In genomic region chr16:73047536-73048291, GRCh38 we compare ENCODE assay signal across 7 cellular contexts. TPM values are rescaled to one million over a fixed set of nuclear protein-coding genes. Genes with fewer than 3 reads are reported as not detected.
DNase-seq lines count a peak whose midpoint lies in the region; ATAC-seq and TF ChIP-seq lines count a peak whose summit lies in the region.

TSS of gene ZFHX3 (minus strand) at chr16:73048128. CDS start at chr16:72960145, 87,983 bp downstream.

- H3K27me3 ChIP-seq in suprapubic skin = no peaks in the 10 kb centered on the region

- peak within 1 kb of the TSS; percentile 18 to 71 (median 45) for H3K4me3 Mint-ChIP-seq in T-cell

- H3K27ac ChIP-seq in suprapubic skin = peak within 1 kb of the TSS; percentile 95

- H3K27me3 Mint-ChIP-seq in T-cell = peaks cover 23 to 31% of the 10 kb centered on the region in 2 donors

- no peaks in the 10 kb centered on the region for H3K9me3 ChIP-seq in suprapubic skin

- H3K4me1 ChIP-seq in suprapubic skin = peaks cover 54% of the 10 kb centered on the region

- no peaks in the 10 kb centered on the region for H3K36me3 Mint-ChIP-seq in T-cell

- peaks cover 5 to 7% (median 5%) of the 10 kb centered on the region in 3 donors for H3K4me1 Mint-ChIP-seq in T-cell

- H3K36me3 ChIP-seq in suprapubic skin = no peaks in the 10 kb centered on the region

- peak within 1 kb of the TSS; percentile 58 for H3K4me3 ChIP-seq in GM08714 (ENCODE audit: low read length)
- H3K4me3 ChIP-seq in suprapubic skin = peak within 1 kb of the TSS; percentile 86

- POLR2A ChIA-PET in T-cell (lab: Charles Lee) = interaction anchor here in 1 of 2 donors (0.6 kb wide), 2 partner anchors 20 to 68 kb away, joined by 3 read pairs; no protein-coding TSS in a partner anchor

- CTCF ChIA-PET in T-cell (lab: Charles Lee) = no interaction called here

- TF ChIP-seq POLR2A in suprapubic skin (IDR thresholded peaks at IDR 0.05) = peak in 1 of 2 donors; percentile 18

- DNase-seq in T-cell = peak in 24 of 34 experiments; percentile 2 to 61 (median 20)
- peak; percentile 73 for DNase-seq in ecto neural progenitor cell (ENCODE audit: low spot score)
- peak; percentile 61 to 73 for DNase-seq in lung microvascular endothelial cell (ENCODE audit: low read depth in 2 of 2)
- DNase-seq in suprapubic skin (ENCODE audit: low spot score in 2 of 2) = peak; percentile 86 to 88

- WGBS in suprapubic skin = 0% methylated on average over 8 of the region's 64 CpGs

- ATAC-seq in GM19468 (IDR thresholded peaks at IDR 0.05; ENCODE audit: extremely low read depth, unreplicated experiment) (peak; percentile 35), HG03558 (IDR thresholded peaks at IDR 0.05; ENCODE audit: extremely low read depth, unreplicated experiment) (peak; percentile 39), T-cell (replicated peaks in 1 of 4) (peak; percentile 23 to 91 (median 60))

- peak in 1 of 2 donors; percentile 26 for TF ChIP-seq CTCF in suprapubic skin (IDR thresholded peaks at IDR 0.05)

- H3K9me3 Mint-ChIP-seq in T-cell = no peaks in the 10 kb centered on the region

- no peak within 1 kb of the TSS for H3K27ac Mint-ChIP-seq in T-cell

- TF ChIP-seq EP300 in suprapubic skin (IDR thresholded peaks at IDR 0.05) = no peak

RNA-seq across cellular contexts. Expression of gene ZFHX3, which starts in this region (rescaled TPM):
- total RNA-seq in T-cell = 1 to 10 TPM in 3 of 5 donors, under 1 TPM in 2; 0.35 to 2.1 (median 1.0) TPM
- 3.7 and 7.9 TPM in 2 replicates for total RNA-seq in lung microvascular endothelial cell
- 10 to 100 TPM; 10.4 to 16.1 (median 12.8) TPM for total RNA-seq in suprapubic skin

Comparison
In these comparisons a context has a peak if more than half of its experiments do, and no peak if none do; other contexts are left out.
1. Peak in every context shown above with its lines: DNase-seq, ATAC-seq, H3K4me3 ChIP-seq and H3K27ac ChIP-seq.
2. DNase-seq: peak in every context shown above with its lines; median percentile 87 in suprapubic skin; 73 in ecto neural progenitor cell; 67 in lung microvascular endothelial cell; 20 in T-cell.